Comparison of ENCODE assay signal across 1 cellular context in genomic region chr5:144712090-144712489, GRCh38.
TF ChIP-seq lines count a peak whose summit lies in the region.

No MANE protein-coding gene starts in this region.

TF ChIP-seq in GM12878, 131 proteins besides CTCF, POLR2A, EP300 and RAD21 (continued from another document):
- TF ChIP-seq ZBTB4 (CRISPR knock-in tag; IDR thresholded peaks at IDR 0.05) (no peak), EGR1 (IDR thresholded peaks at IDR 0.05; ENCODE audit: borderline replicate concordance in 1 of 2, low read depth in 2 of 2, low read length in 2 of 2) (no peak), YY1 (IDR thresholded peaks at IDR 0.05; ENCODE audit: low read depth, low read length) (no peak), ZNF274 (IDR thresholded peaks at IDR 0.05; ENCODE audit: insufficient read depth, insufficient read length) (no peak), MEF2B (IDR thresholded peaks at IDR 0.05; ENCODE audit: partially characterized antibody, poor library complexity, severe bottlenecking) (peak; percentile 63), RUNX3 (IDR thresholded peaks at IDR 0.05; ENCODE audit: low read length) (peak; percentile 46), MAX (IDR thresholded peaks at IDR 0.05; ENCODE audit: low read depth, low read length) (no peak), SUPT20H (IDR thresholded peaks at IDR 0.05; ENCODE audit: borderline replicate concordance, control insufficient read depth, low read depth, low read length) (no peak), CHD1 (IDR thresholded peaks at IDR 0.05; ENCODE audit: low read depth, low read length) (no peak), HDAC2 (IDR thresholded peaks at IDR 0.05) (no peak), EED (IDR thresholded peaks at IDR 0.05; ENCODE audit: low read depth) (no peak), IKZF1 (conservative IDR thresholded peaks at IDR 0.05) (peak; percentile 14; the same call in 1 of the 2 replicates), NFXL1 (IDR thresholded peaks at IDR 0.05; ENCODE audit: borderline replicate concordance) (no peak), BRCA1 (IDR thresholded peaks at IDR 0.05; ENCODE audit: low read depth, low read length) (no peak), GATAD2B (conservative IDR thresholded peaks at IDR 0.05; ENCODE audit: low read depth) (no peak), BCL3 (IDR thresholded peaks at IDR 0.05; ENCODE audit: borderline replicate concordance, insufficient read depth, low read depth, low read length, poor library complexity, severe bottlenecking) (no peak), SPI1 (IDR thresholded peaks at IDR 0.05; ENCODE audit: borderline replicate concordance, insufficient read depth, low read depth, low read length) (peak; percentile 11; the same call in 1 of the 2 replicates), E2F8 (IDR thresholded peaks at IDR 0.05; ENCODE audit: low read depth, partially characterized antibody) (no peak), CUX1 (IDR thresholded peaks at IDR 0.05; ENCODE audit: insufficient replicate concordance, low read depth, low read length) (no peak), FOXK2 (IDR thresholded peaks at IDR 0.05) (no peak), MTA2 (IDR thresholded peaks at IDR 0.05; ENCODE audit: low read depth) (no peak), ELK1 (IDR thresholded peaks at IDR 0.05; ENCODE audit: low read depth, low read length) (no peak), HDAC6 (IDR thresholded peaks at IDR 0.05; ENCODE audit: unreplicated experiment) (no peak), STAT3 (IDR thresholded peaks at IDR 0.05; ENCODE audit: low read depth, low read length) (no peak), DPF2 (IDR thresholded peaks at IDR 0.05) (no peak)
